ENCODE assay signal across 28 cellular contexts in the genomic region with DNA sequence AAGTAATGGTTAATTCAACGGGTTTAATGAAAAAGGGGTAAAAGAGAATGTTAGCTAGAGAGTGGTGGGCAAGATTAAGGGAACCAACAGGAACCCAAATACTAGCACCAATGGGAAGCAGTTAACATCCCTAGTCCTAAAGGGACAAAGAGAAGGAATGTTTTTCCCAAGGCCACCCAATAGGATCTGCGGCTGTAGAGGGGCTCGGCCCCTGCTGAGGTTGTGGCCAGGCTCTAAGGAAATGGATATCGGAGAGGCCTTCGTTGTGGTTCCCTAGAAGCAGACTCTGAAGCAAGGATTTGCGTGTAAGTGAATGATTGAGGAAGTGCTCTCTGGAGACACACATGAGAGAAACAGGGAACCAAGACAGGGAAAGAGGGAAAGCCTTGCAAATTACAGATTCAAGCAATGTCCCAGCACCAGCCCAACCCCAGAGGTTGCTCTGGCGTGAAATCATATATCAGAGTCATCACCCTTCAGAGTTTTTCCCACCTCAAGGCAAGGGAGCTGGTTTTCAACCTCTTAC.
"Had no signal": no experiment of that assay in that cellular context is flagged by ENCODE, and none has a peak within 500 bp of the region (broad histone marks: within the 10 kb centered on the region; RNA-seq: fewer than 3 reads in every experiment).

No MANE protein-coding gene starts in this region.

- H3K27ac ChIP-seq: adrenal gland, ascending aorta, brain microvascular endothelial cell, esophagus muscularis mucosa, parathyroid adenoma, thoracic aorta, WERI-Rb-1 had no signal

- H3K4me1 ChIP-seq: adrenal gland, ascending aorta, esophagus muscularis mucosa, parathyroid adenoma had no signal

- H3K36me3 Mint-ChIP-seq: activated naive CD8-positive, alpha-beta T cell had no signal

- FAIRE-seq: colon, frontal cortex, TTC549 had no signal

- H3K4me3 ChIP-seq: adrenal gland, ascending aorta, esophagus muscularis mucosa, thoracic aorta had no signal

- H3K27me3 Mint-ChIP-seq: activated naive CD8-positive, alpha-beta T cell; activated T-helper 17 cell treated with anti-CD3 and anti-CD28 coated beads, Interleukin-2, amount 50 U/mL, for 72 hours had no signal

- H3K4me3 Mint-ChIP-seq: activated CD8-positive, alpha-beta T cell treated with anti-CD3 and anti-CD28 coated beads, Interleukin-2, amount 10 ng/mL, durations not matched to agents 7 days and 5 days; activated naive CD8-positive, alpha-beta T cell; activated T-helper 17 cell treated with anti-CD3 and anti-CD28 coated beads, Interleukin-2, amount 50 U/mL, for 72 hours; nephron; T-helper 2 cell treated with Interferon-gamma antibody and Interleukin-4, amounts not matched to agents 5 μg/mL and 100 μg/mL, for 36 hours had no signal

- H3K9me3 Mint-ChIP-seq: activated T-helper 17 cell treated with anti-CD3 and anti-CD28 coated beads, Interleukin-2, amount 50 U/mL, for 72 hours; nephron had no signal

- H3K4me1 Mint-ChIP-seq: activated T-helper 17 cell treated with anti-CD3 and anti-CD28 coated beads, Interleukin-2, amount 50 U/mL, for 72 hours had no signal

- H3K9ac ChIP-seq: parathyroid adenoma had no signal

- H3K27me3 ChIP-seq: adrenal gland, ascending aorta, brain microvascular endothelial cell, esophagus muscularis mucosa had no signal

- H3K9me3 ChIP-seq: adrenal gland, ascending aorta, esophagus muscularis mucosa, thoracic aorta had no signal

- H3K36me3 ChIP-seq: adrenal gland, ascending aorta, brain microvascular endothelial cell, esophagus muscularis mucosa, thoracic aorta, WERI-Rb-1 had no signal

- H3K27ac Mint-ChIP-seq: activated CD8-positive, alpha-beta T cell treated with anti-CD3 and anti-CD28 coated beads, Interleukin-2, amount 10 ng/mL, durations not matched to agents 7 days and 5 days; activated naive CD8-positive, alpha-beta T cell; activated T-helper 17 cell treated with anti-CD3 and anti-CD28 coated beads, Interleukin-2, amount 50 U/mL, for 72 hours; nephron; T-helper 2 cell treated with Interferon-gamma antibody and Interleukin-4, amounts not matched to agents 5 μg/mL and 100 μg/mL, for 36 hours had no signal

- ATAC-seq: activated CD8-positive, alpha-beta T cell treated with anti-CD3 and anti-CD28 coated beads, Interleukin-2, amount 10 ng/mL, durations not matched to agents 7 days and 5 days; activated T-helper 17 cell treated with anti-CD3 and anti-CD28 coated beads, Interleukin-2, amount 50 U/mL, for 72 hours; left ventricle myocardium superior; right cardiac atrium had no signal

- DNase-seq: activated CD4-positive, alpha-beta T cell treated with anti-CD3 and anti-CD28 coated beads for 1 hour; activated CD4-positive, alpha-beta T cell treated with anti-CD3 and anti-CD28 coated beads, Interleukin-2, amount 50 U/mL, for 1 hour; activated CD8-positive, alpha-beta T cell treated with anti-CD3 and anti-CD28 coated beads, Interleukin-2, amount 10 ng/mL, durations not matched to agents 7 days and 5 days; activated naive CD4-positive, alpha-beta T cell; activated T-cell treated with anti-CD3 and anti-CD28 coated beads, Interleukin-2, amount 50 U/mL, for 1 hour; adrenal gland; brain microvascular endothelial cell; caudate nucleus; effector memory CD4-positive, alpha-beta T cell; glutamatergic neuron; hippocampal formation; left ventricle myocardium superior; nucleus accumbens; right cardiac atrium; stimulated activated CD4-positive, alpha-beta T cell treated with anti-CD3 and anti-CD28 coated beads, Interleukin-4, amount 100 ng/mL, for 24 hours; stimulated activated naive CD4-positive, alpha-beta T cell treated with Interleukin-2 at 50 U/mL for 16 hours; WERI-Rb-1 had no signal

- H3K79me2 ChIP-seq: parathyroid adenoma had no signal

- H2AFZ ChIP-seq: parathyroid adenoma had no signal
